1 cellular context compared by ENCODE assay signal in genomic region chr20:44135811-44136204, GRCh38.
TF ChIP-seq lines count a peak whose summit lies in the region.

No MANE protein-coding gene starts in this region.

TF ChIP-seq in GM12878, 131 proteins besides CTCF, POLR2A, EP300 and RAD21:
- TF ChIP-seq SMARCA5 (IDR thresholded peaks at IDR 0.05) (no peak), MTA3 (IDR thresholded peaks at IDR 0.05; ENCODE audit: borderline replicate concordance, low read length) (no peak)
